ENCODE assay signal across 19 cellular contexts in the genomic region with DNA sequence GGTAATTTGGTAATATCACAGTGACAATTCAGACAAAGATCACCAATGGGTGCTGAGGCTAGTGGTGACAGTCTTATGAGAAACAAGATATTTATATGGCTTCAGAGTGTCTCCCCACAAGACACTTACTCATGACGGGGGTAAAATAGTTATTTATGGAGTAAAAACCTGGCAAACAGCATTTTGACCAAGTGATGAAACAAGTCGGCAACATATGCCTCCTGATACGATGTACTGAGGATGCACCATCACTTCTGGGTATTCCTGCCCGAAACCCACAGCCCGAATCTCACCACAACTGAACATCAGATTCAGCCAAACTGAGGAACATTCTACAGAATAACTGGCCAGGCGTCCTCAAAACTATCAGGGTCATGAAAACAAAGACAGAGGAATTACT. TPM values are rescaled to one million over a fixed set of nuclear protein-coding genes. Genes with fewer than 3 reads are reported as not detected.
A peak's percentile ranks its signal among the peaks of the same experiment; 100 is the strongest.
DNase-seq lines count a peak whose midpoint lies in the region; ATAC-seq and TF ChIP-seq lines count a peak whose summit lies in the region.
"Had no signal": no experiment of that assay in that cellular context is flagged by ENCODE, and none has a peak within 500 bp of the region (broad histone marks: within the 10 kb centered on the region; RNA-seq: fewer than 3 reads in every experiment).

No MANE protein-coding gene starts in this region.

- peak overlapping the region in 6 of 7 donors; percentile 20 to 82 (median 66) for H3K27ac Mint-ChIP-seq in CD14-positive monocyte
- H3K27ac Mint-ChIP-seq in activated T-helper 17 cell treated with anti-CD3 and anti-CD28 coated beads, Interleukin-2, amount 50 U/mL, for 72 hours = peak overlapping the region; percentile 60
- H3K27ac Mint-ChIP-seq: CD8-positive, alpha-beta T cell had no signal

- 64 to 72% methylated on average over 6 of the region's 6 CpGs for WGBS in body of pancreas, 2 donors

- no peak overlapping the region for H3K4me2 ChIP-seq in DND-41 (ENCODE audit: insufficient read depth, low read length)

- ATAC-seq in DND-41 (ENCODE audit: insufficient read depth, low read depth) = no peak
- ATAC-seq in activated T-helper 17 cell treated with anti-CD3 and anti-CD28 coated beads, Interleukin-2, amount 50 U/mL, for 72 hours (replicated peaks) = no peak
- ATAC-seq in body of pancreas = no peak
- ATAC-seq: CD8-positive, alpha-beta T cell; GM12878 had no signal

- peaks cover 50% of the 10 kb centered on the region for H3K4me1 Mint-ChIP-seq in CD14-positive monocyte
- H3K4me1 Mint-ChIP-seq in activated T-helper 17 cell treated with anti-CD3 and anti-CD28 coated beads, Interleukin-2, amount 50 U/mL, for 72 hours = peaks cover 4% of the 10 kb centered on the region

- H3K4me3 Mint-ChIP-seq in CD14-positive monocyte = peak overlapping the region in 1 of 2 donors; percentile 51
- no peak overlapping the region for H3K4me3 Mint-ChIP-seq in activated T-helper 17 cell treated with anti-CD3 and anti-CD28 coated beads, Interleukin-2, amount 50 U/mL, for 72 hours
- H3K4me3 Mint-ChIP-seq: CD4-positive, CD25-positive, alpha-beta regulatory T cell; CD8-positive, alpha-beta T cell had no signal

- no peaks in the 10 kb centered on the region for H3K36me3 Mint-ChIP-seq in CD14-positive monocyte
- H3K36me3 Mint-ChIP-seq in activated T-helper 17 cell treated with anti-CD3 and anti-CD28 coated beads, Interleukin-2, amount 50 U/mL, for 72 hours (ENCODE audit: low read depth) = no peaks in the 10 kb centered on the region
- H3K36me3 Mint-ChIP-seq: CD4-positive, CD25-positive, alpha-beta regulatory T cell; CD8-positive, alpha-beta T cell had no signal

- H3K9me3 ChIP-seq in DND-41 (ENCODE audit: insufficient read depth, low read length, severe bottlenecking) = no peaks in the 10 kb centered on the region
- H3K9me3 ChIP-seq in left ventricle myocardium inferior (replicated peaks) = no peaks in the 10 kb centered on the region
- no peaks in the 10 kb centered on the region for H3K9me3 ChIP-seq in body of pancreas
- H3K9me3 ChIP-seq: Caco-2 had no signal

- no peak overlapping the region for H2AFZ ChIP-seq in DND-41 (ENCODE audit: low read depth, low read length)
- H2AFZ ChIP-seq: GM23248 had no signal

- no peak for TF ChIP-seq POLR2A in body of pancreas (IDR thresholded peaks at IDR 0.05)

- H4K20me1 ChIP-seq in DND-41 (ENCODE audit: insufficient read depth, low read length) = no peaks in the 10 kb centered on the region

- peaks cover 0 to 8% (median 0%) of the 10 kb centered on the region in 3 donors for H3K27me3 Mint-ChIP-seq in CD14-positive monocyte (ENCODE audit: low read depth in 3 of 3)
- H3K27me3 Mint-ChIP-seq in activated T-helper 17 cell treated with anti-CD3 and anti-CD28 coated beads, Interleukin-2, amount 50 U/mL, for 72 hours = peaks cover 6% of the 10 kb centered on the region

- H3K9me3 Mint-ChIP-seq in CD14-positive monocyte = peaks cover 0 to 3% (median 0%) of the 10 kb centered on the region in 7 donors
- no peaks in the 10 kb centered on the region for H3K9me3 Mint-ChIP-seq in activated T-helper 17 cell treated with anti-CD3 and anti-CD28 coated beads, Interleukin-2, amount 50 U/mL, for 72 hours
- H3K9me3 Mint-ChIP-seq: CD8-positive, alpha-beta T cell had no signal

- H3K36me3 ChIP-seq in DND-41 (ENCODE audit: insufficient read depth, low read length) (no peaks in the 10 kb centered on the region), left ventricle myocardium inferior (no peaks in the 10 kb centered on the region), body of pancreas (replicated peaks in 1 of 2; ENCODE audit: insufficient read depth in 1 of 2, low read depth in 2 of 2) (no peaks in the 10 kb centered on the region)

- no peak for DNase-seq in CD14-positive monocyte (ENCODE audit: low spot score)
- no peak for DNase-seq in DND-41
- DNase-seq in islet precursor cell = peak; percentile 22
- DNase-seq in NCI-H2029 (lab: John Stamatoyannopoulos, UW) = no peak
- no peak for DNase-seq in NCI-H526 treated with DMSO at 0.1 percent for 48 hours (lab: John Stamatoyannopoulos, UW)
- DNase-seq in left ventricle myocardium inferior = no peak
- DNase-seq in body of pancreas = no peak
- DNase-seq: C1 segment of cervical spinal cord; Caco-2; CD4-positive, CD25-positive, alpha-beta regulatory T cell; CD8-positive, alpha-beta T cell; DMS153; EL; GDM1; GM23248; H7; HCEC 1CT had no signal

- H3K9ac ChIP-seq in DND-41 (ENCODE audit: low read depth, low read length) = no peak overlapping the region
- H3K9ac ChIP-seq: GM23248 had no signal

- TF ChIP-seq CTCF in CD14-positive monocyte (IDR thresholded peaks at IDR 0.05) (no peak), DND-41 (IDR thresholded peaks at IDR 0.05; ENCODE audit: borderline replicate concordance, extremely low read depth, low read length, poor library complexity, severe bottlenecking) (no peak), left ventricle myocardium inferior (IDR thresholded peaks at IDR 0.05; ENCODE audit: borderline replicate concordance) (no peak), body of pancreas (IDR thresholded peaks at IDR 0.05) (no peak)

- H3K27me3 ChIP-seq in DND-41 (ENCODE audit: insufficient read depth, low read length, poor library complexity) (no peaks in the 10 kb centered on the region), left ventricle myocardium inferior (ENCODE audit: low read depth) (no peaks in the 10 kb centered on the region), body of pancreas (no peaks in the 10 kb centered on the region)

- H3K4me3 ChIP-seq in DND-41 (ENCODE audit: low read depth in 1 of 2, low read length in 2 of 2) (no peak overlapping the region), left ventricle myocardium inferior (no peak overlapping the region), body of pancreas (no peak overlapping the region)
- H3K4me3 ChIP-seq: GM12878, GM23248 had no signal

- H3K79me2 ChIP-seq in DND-41 (ENCODE audit: insufficient read depth, low read length) = no peaks in the 10 kb centered on the region

- intact Hi-C loops in CD14-positive monocyte (cut with micrococcal nuclease) (no loop called here), left ventricle myocardium inferior (cut with micrococcal nuclease) (no loop called here), body of pancreas (cut with DNase I) (no loop called here)

- H3K4me1 ChIP-seq in DND-41 (ENCODE audit: insufficient read depth, low read length) = peaks cover 27% of the 10 kb centered on the region
- H3K4me1 ChIP-seq in left ventricle myocardium inferior = no peaks in the 10 kb centered on the region
- no peaks in the 10 kb centered on the region for H3K4me1 ChIP-seq in body of pancreas
- H3K4me1 ChIP-seq: Caco-2 had no signal

- H3K27ac ChIP-seq in DND-41 (ENCODE audit: low read length) (peak overlapping the region; percentile 8; the same call in 1 of the 2 replicates), left ventricle myocardium inferior (replicated peaks) (no peak overlapping the region), body of pancreas (no peak overlapping the region)
- H3K27ac ChIP-seq: GM23248 had no signal

RNA-seq across cellular contexts. Expression of a gene that starts 4.9 kb away (rescaled TPM):
- under 1 TPM; 0.25 to 0.27 TPM for polyA plus RNA-seq in CD14-positive monocyte
- 1 to 10 TPM in 1 of 2 donors, under 1 TPM in 1; 0.73 to 3.4 TPM for total RNA-seq in activated T-helper 17 cell treated with anti-CD3 and anti-CD28 coated beads, Interleukin-2, amount 50 U/mL, for 72 hours
- total RNA-seq in left ventricle myocardium inferior = 0.63 TPM
- total RNA-seq in body of pancreas = under 1 TPM in 1 of 2 donors, not detected in 1; 0.33 TPM

RNA-seq across cellular contexts. Expression of a gene that starts 41.7 kb away (rescaled TPM):
- 100 to 1,000 TPM in 1 of 2 donors, 10 to 100 TPM in 1; 83.1 to 112 TPM for polyA plus RNA-seq in CD14-positive monocyte
- 10 to 100 TPM; 14.8 to 40.6 TPM for total RNA-seq in activated T-helper 17 cell treated with anti-CD3 and anti-CD28 coated beads, Interleukin-2, amount 50 U/mL, for 72 hours
- total RNA-seq in left ventricle myocardium inferior (3.5 TPM), body of pancreas (1 to 10 TPM; 3.6 to 4.6 TPM)
